ENCODE assay signal across 13 cellular contexts in genomic region chr13:20350380-20350763, GRCh38.
DNase-seq lines count a peak whose midpoint lies in the region; ATAC-seq and TF ChIP-seq lines count a peak whose summit lies in the region.
"Had no signal": no experiment of that assay in that cellular context is flagged by ENCODE, and none has a peak within 500 bp of the region (broad histone marks: within the 10 kb centered on the region; RNA-seq: fewer than 3 reads in every experiment).

No MANE protein-coding gene starts in this region.

- H4K12ac ChIP-seq in trophoblast cell (ENCODE audit: low read depth, low read length): no peak overlapping the region

- TF ChIP-seq EP300 in esophagus muscularis mucosa (IDR thresholded peaks at IDR 0.05): no peak

- H3K18ac ChIP-seq in trophoblast cell (ENCODE audit: low read length): no peak overlapping the region

- peak overlapping the region; percentile 28 for H2AK5ac ChIP-seq in trophoblast cell (ENCODE audit: low read length)

- H3K36me3 Mint-ChIP-seq in stimulated activated naive B cell treated with anti-CD40 and anti-IgM and Interleukin-4, amounts not matched to agents 10 μg/mL and 1 μg/mL and 100 μg/mL, for 72 hours: no peaks in the 10 kb centered on the region
- H3K36me3 Mint-ChIP-seq: CD4-positive, alpha-beta memory T cell had no signal

- H3K4me3 Mint-ChIP-seq in stimulated activated naive B cell treated with anti-CD40 and anti-IgM and Interleukin-4, amounts not matched to agents 10 μg/mL and 1 μg/mL and 100 μg/mL, for 72 hours: no peak overlapping the region
- H3K4me3 Mint-ChIP-seq: B cell; CD4-positive, alpha-beta memory T cell; HFFc6 had no signal

- peaks cover 3 to 5% of the 10 kb centered on the region in 2 donors for H3K9me3 Mint-ChIP-seq in stimulated activated naive B cell treated with anti-CD40 and anti-IgM and Interleukin-4, amounts not matched to agents 10 μg/mL and 1 μg/mL and 100 μg/mL, for 72 hours
- H3K9me3 Mint-ChIP-seq: CD4-positive, alpha-beta memory T cell; HFFc6 had no signal

- WGBS in esophagus muscularis mucosa: 94% methylated on average over 3 of the region's 3 CpGs
- no CpG with 5 or more reads among the region's 3 CpGs for WGBS in trophoblast cell (ENCODE audit: extremely low coverage, insufficient coverage, insufficient read length)

- no peak overlapping the region for H2BK5ac ChIP-seq in trophoblast cell (ENCODE audit: low read depth, low read length, poor library complexity)

- no peaks in the 10 kb centered on the region for H3K4me1 Mint-ChIP-seq in stimulated activated naive B cell treated with anti-CD40 and anti-IgM and Interleukin-4, amounts not matched to agents 10 μg/mL and 1 μg/mL and 100 μg/mL, for 72 hours
- H3K4me1 Mint-ChIP-seq: B cell had no signal

- no peak for TF ChIP-seq POLR2A in esophagus muscularis mucosa (IDR thresholded peaks at IDR 0.05; ENCODE audit: low read depth)

- no peak overlapping the region for H3K27ac Mint-ChIP-seq in stimulated activated naive B cell treated with anti-CD40 and anti-IgM and Interleukin-4, amounts not matched to agents 10 μg/mL and 1 μg/mL and 100 μg/mL, for 72 hours
- H3K27ac Mint-ChIP-seq: B cell, HFFc6 had no signal

- H4K91ac ChIP-seq in trophoblast cell (ENCODE audit: low read depth, low read length): no peak overlapping the region

- no peak for ATAC-seq in stimulated activated naive B cell treated with anti-CD40 and anti-IgM and Interleukin-4, amounts not matched to agents 10 μg/mL and 1 μg/mL and 100 μg/mL, for 72 hours (replicated peaks)
- no peak for ATAC-seq in GM21619 (IDR thresholded peaks at IDR 0.05; ENCODE audit: unreplicated experiment)

- H2AFZ ChIP-seq in trophoblast cell (ENCODE audit: insufficient read depth, low read length, poor library complexity): no peak overlapping the region

- no peaks in the 10 kb centered on the region for H3K79me2 ChIP-seq in trophoblast cell (ENCODE audit: control insufficient read depth, insufficient read depth, low read length, poor library complexity)

- H4K8ac ChIP-seq in trophoblast cell (ENCODE audit: low read depth, low read length): no peak overlapping the region

- H3K27me3 ChIP-seq in esophagus muscularis mucosa (no peaks in the 10 kb centered on the region), trophoblast cell (ENCODE audit: insufficient read depth, low read length) (no peaks in the 10 kb centered on the region)

- no peak overlapping the region for H3K23ac ChIP-seq in trophoblast cell (ENCODE audit: low read length)

- H3K4ac ChIP-seq in trophoblast cell (ENCODE audit: low read depth, low read length): no peak overlapping the region

- H3K27me3 Mint-ChIP-seq in stimulated activated naive B cell treated with anti-CD40 and anti-IgM and Interleukin-4, amounts not matched to agents 10 μg/mL and 1 μg/mL and 100 μg/mL, for 72 hours: no peaks in the 10 kb centered on the region
- H3K27me3 Mint-ChIP-seq: B cell; CD4-positive, alpha-beta memory T cell had no signal

- H3K27ac ChIP-seq in RWPE1 (peak overlapping the region; percentile 81), esophagus muscularis mucosa (replicated peaks in 1 of 4) (no peak overlapping the region), trophoblast cell (ENCODE audit: low read depth, low read length) (no peak overlapping the region)
- H3K27ac ChIP-seq: C4-2B had no signal

- H3K14ac ChIP-seq in trophoblast cell (ENCODE audit: low read length): peak overlapping the region; percentile 34

- no peak for TF ChIP-seq CTCF in RWPE1 (conservative IDR thresholded peaks at IDR 0.05; ENCODE audit: low read depth)
- TF ChIP-seq CTCF in esophagus muscularis mucosa (IDR thresholded peaks at IDR 0.05): no peak

- no peak overlapping the region for H3K9ac ChIP-seq in trophoblast cell (ENCODE audit: low read length)

- intact Hi-C loops in esophagus muscularis mucosa (cut with DNase I) (loop anchor here (5.0 kb wide), 1 partner anchor 52 kb away; no protein-coding TSS in a partner anchor), posterior vena cava (cut with DNase I) (no loop called here)

- H3K4me3 ChIP-seq in esophagus muscularis mucosa (no peak overlapping the region), trophoblast cell (ENCODE audit: low read depth, low read length) (no peak overlapping the region)

- H3K36me3 ChIP-seq in esophagus muscularis mucosa (no peaks in the 10 kb centered on the region), trophoblast cell (ENCODE audit: control insufficient read depth in 1 of 2, insufficient read depth in 2 of 2, low read length in 2 of 2) (no peaks in the 10 kb centered on the region)

- H3K4me1 ChIP-seq in esophagus muscularis mucosa (no peaks in the 10 kb centered on the region), trophoblast cell (ENCODE audit: control insufficient read depth in 1 of 2, insufficient read depth in 2 of 2, low read length in 2 of 2) (peaks cover 8 to 10% of the 10 kb centered on the region in 2 experiments)

- H3K79me1 ChIP-seq in trophoblast cell (ENCODE audit: low read length): no peaks in the 10 kb centered on the region

- POLR2A ChIA-PET in RWPE1 (lab: Yijun Ruan, JAX; ENCODE audit: low non-redundant PET): no interaction called here

- no peak overlapping the region for H2BK120ac ChIP-seq in trophoblast cell (ENCODE audit: insufficient read depth, low read length, poor library complexity)

- DNase-seq in ELF-1 (ENCODE audit: low read depth, low spot score): peak; percentile 56
- DNase-seq in RWPE1 (ENCODE audit: low spot score): no peak
- peak; percentile 29 for DNase-seq in esophagus muscularis mucosa (ENCODE audit: extremely low spot score)
- no peak for DNase-seq in trophoblast cell
- DNase-seq in stimulated activated naive B cell treated with anti-CD40 and anti-IgM and Interleukin-4, amounts not matched to agents 10 μg/mL and 1 μg/mL and 100 μg/mL, for 72 hours: no peak
- DNase-seq in posterior vena cava (ENCODE audit: low spot score): no peak
- DNase-seq: CD4-positive, alpha-beta memory T cell; DMS79; HCEC 1CT; HFFc6 had no signal

- no peak overlapping the region for H2BK12ac ChIP-seq in trophoblast cell (ENCODE audit: low read length)

- no peaks in the 10 kb centered on the region for H3K9me3 ChIP-seq in esophagus muscularis mucosa
- H3K9me3 ChIP-seq in trophoblast cell (ENCODE audit: insufficient read depth, low read depth, low read length): peaks cover 3% of the 10 kb centered on the region

- CTCF ChIA-PET in RWPE1 (lab: Yijun Ruan, JAX): no interaction called here

- no peak overlapping the region for H3K4me2 ChIP-seq in trophoblast cell (ENCODE audit: low read length)

Comparison
In these comparisons a context has a peak if more than half of its experiments do, and no peak if none do; other contexts are left out.
1. DNase-seq: peak in ELF-1 (single experiment) and esophagus muscularis mucosa (single experiment); none in RWPE1 (single experiment), trophoblast cell (0 of 2), stimulated activated naive B cell treated with anti-CD40 and anti-IgM and Interleukin-4, amounts not matched to agents 10 μg/mL and 1 μg/mL and 100 μg/mL, for 72 hours (single experiment) and posterior vena cava (single experiment).